Comparison of ENCODE assay signal across 14 cellular contexts in the genomic region with DNA sequence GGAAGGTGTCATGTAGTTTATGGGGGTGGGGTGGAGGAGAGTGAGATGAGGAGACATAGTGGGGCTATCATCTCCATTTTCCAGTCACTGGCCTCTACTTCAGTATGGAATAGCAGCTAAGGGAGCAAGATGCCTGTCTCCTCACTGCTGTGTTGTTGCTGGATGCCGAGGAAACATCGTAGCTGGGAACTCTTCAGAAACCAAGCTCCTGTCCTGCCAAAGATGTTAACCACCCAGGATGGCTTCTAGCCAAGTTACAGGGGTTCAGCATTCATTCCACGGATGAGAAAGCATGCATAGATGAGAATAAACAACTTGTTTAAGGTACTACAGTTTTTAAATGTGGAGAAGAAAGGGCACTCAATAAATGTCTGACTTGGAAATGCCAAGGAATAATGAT.
DNase-seq lines count a peak whose midpoint lies in the region; ATAC-seq and TF ChIP-seq lines count a peak whose summit lies in the region.
"Had no signal": no experiment of that assay in that cellular context is flagged by ENCODE, and none has a peak within 500 bp of the region (broad histone marks: within the 10 kb centered on the region; RNA-seq: fewer than 3 reads in every experiment).

No MANE protein-coding gene starts in this region.

- no peaks in the 10 kb centered on the region for H3K9me3 ChIP-seq in thyroid gland
- H3K9me3 ChIP-seq: A549, BE2C had no signal

- DNase-seq in DMS79 treated with DMSO at 0.1 percent for 48 hours (lab: John Stamatoyannopoulos, UW) (peak; percentile 96), NCI-H2107 (lab: John Stamatoyannopoulos, UW) (peak; percentile 19), astrocyte of the hippocampus (ENCODE audit: low read depth, low spot score) (peak; percentile 70), thyroid gland (peak; percentile 20 to 37)
- DNase-seq: BE2C; CD4-positive, alpha-beta memory T cell; DND-41; GDM1; HCEC 1CT; HFFc6 had no signal

- ATAC-seq in HG02678 (IDR thresholded peaks at IDR 0.05; ENCODE audit: unreplicated experiment) (no peak), HG02938 (IDR thresholded peaks at IDR 0.05; ENCODE audit: unreplicated experiment) (no peak)
- ATAC-seq: A549 had no signal

- H3K4me1 ChIP-seq in thyroid gland: no peaks in the 10 kb centered on the region
- H3K4me1 ChIP-seq: A549 had no signal

- intact Hi-C loops in thyroid gland (cut with DNase I): no loop called here

- WGBS in thyroid gland, 2 donors: 18 to 29% methylated on average over 3 of the region's 3 CpGs

- no peak for TF ChIP-seq POLR2A in thyroid gland (IDR thresholded peaks at IDR 0.05)

- no peak overlapping the region for H3K27ac ChIP-seq in thyroid gland
- H3K27ac ChIP-seq: A549, C4-2B had no signal

- no peak overlapping the region for H3K4me3 ChIP-seq in thyroid gland (replicated peaks in 1 of 3)
- H3K4me3 ChIP-seq: A549 had no signal

- no peaks in the 10 kb centered on the region for H3K36me3 ChIP-seq in thyroid gland
- H3K36me3 ChIP-seq: BE2C had no signal

- no peaks in the 10 kb centered on the region for H3K27me3 ChIP-seq in thyroid gland
- H3K27me3 ChIP-seq: BE2C had no signal

- TF ChIP-seq CTCF in thyroid gland (IDR thresholded peaks at IDR 0.05): no peak

Comparison
In these comparisons a context has a peak if more than half of its experiments do, and no peak if none do; other contexts are left out.
1. DNase-seq: peak in every context shown above with its lines; median percentile 96 in DMS79 treated with DMSO at 0.1 percent for 48 hours; 70 in astrocyte of the hippocampus; 28 in thyroid gland; 19 in NCI-H2107.